In the genomic region with DNA sequence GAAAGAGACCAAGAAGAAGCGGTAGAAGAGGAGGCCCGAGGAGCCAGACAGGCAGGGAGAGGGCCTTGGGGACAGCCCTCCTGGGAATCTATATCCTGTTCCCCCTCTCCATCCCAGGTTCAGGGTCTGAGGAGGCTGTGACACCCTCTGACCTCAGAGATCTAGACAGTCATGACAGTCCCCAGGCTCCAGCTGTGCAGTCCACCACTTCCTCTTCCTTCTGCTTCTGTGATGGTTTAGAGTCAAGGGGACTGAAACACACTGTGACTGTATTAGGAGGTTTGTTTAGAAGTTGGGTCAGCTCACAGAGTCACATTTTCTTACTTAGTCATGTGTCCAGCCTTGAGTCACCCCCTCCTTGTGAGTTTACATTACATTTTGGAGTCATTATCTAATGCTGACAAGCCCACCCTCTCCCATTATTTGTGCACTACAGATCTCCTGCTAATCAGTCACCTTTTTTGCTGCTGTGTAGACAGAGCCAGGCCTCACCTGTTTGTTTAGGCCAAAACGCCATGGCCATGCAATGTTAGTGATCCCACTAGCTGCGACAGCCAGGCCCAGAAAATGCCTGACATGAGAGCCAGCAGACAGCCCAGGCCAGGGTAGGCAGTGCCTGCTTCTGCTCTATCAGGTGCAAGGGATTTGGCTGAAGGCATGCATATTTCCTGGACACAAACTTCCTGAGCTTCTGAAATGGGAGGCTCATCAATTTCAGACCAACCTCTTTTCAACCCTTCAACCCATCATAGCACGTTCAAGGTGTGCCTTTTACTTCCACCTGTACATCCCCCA, we compare ENCODE assay signal across 1 cellular context.
TF ChIP-seq lines count a peak whose summit lies in the region.

No MANE protein-coding gene starts in this region.

TF ChIP-seq in GM23338, 12 proteins besides CTCF, POLR2A, EP300 and RAD21 (continued from another document):
- no peak for TF ChIP-seq REST (IDR thresholded peaks at IDR 0.05; ENCODE audit: unreplicated experiment)
- no peak for TF ChIP-seq EZH2phosphoT487 (IDR thresholded peaks at IDR 0.05; ENCODE audit: unreplicated experiment)
- TF ChIP-seq CREB1 (CRISPR knock-in tag; IDR thresholded peaks at IDR 0.05; ENCODE audit: low read depth): no peak
- no peak for TF ChIP-seq ZNF331 (CRISPR knock-in tag; IDR thresholded peaks at IDR 0.05; ENCODE audit: low read depth)
- TF ChIP-seq, protein P1, sequence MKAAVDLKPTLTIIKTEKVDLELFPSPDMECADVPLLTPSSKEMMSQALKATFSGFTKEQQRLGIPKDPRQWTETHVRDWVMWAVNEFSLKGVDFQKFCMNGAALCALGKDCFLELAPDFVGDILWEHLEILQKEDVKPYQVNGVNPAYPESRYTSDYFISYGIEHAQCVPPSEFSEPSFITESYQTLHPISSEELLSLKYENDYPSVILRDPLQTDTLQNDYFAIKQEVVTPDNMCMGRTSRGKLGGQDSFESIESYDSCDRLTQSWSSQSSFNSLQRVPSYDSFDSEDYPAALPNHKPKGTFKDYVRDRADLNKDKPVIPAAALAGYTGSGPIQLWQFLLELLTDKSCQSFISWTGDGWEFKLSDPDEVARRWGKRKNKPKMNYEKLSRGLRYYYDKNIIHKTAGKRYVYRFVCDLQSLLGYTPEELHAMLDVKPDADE (IDR thresholded peaks at IDR 0.05): no peak
TF ChIP-seq in GM23338: peak in this region for 0.
